ENCODE assay signal across 20 cellular contexts in the genomic region with DNA sequence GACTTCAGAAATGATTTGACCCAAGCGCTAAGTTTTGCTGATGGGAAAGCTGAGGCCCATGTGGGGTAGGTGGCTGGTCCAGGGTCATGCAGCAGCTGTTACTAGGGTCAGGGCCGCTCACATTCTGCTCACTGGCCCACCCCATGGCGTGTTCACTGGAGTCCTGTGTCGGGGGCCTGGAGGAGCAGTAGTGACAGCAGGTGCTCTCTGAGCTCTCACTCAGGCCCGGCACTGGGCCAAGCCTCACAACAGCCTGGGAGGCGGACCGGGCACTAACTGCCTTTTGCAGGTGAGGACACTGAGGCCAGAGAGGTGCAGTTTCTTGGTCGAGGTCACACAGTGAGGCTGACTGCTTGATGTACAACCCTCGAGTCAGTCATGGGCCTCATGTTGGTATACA.
"Had no signal": no experiment of that assay in that cellular context is flagged by ENCODE, and none has a peak within 500 bp of the region (broad histone marks: within the 10 kb centered on the region; RNA-seq: fewer than 3 reads in every experiment).

No MANE protein-coding gene starts in this region.

- H3K27ac ChIP-seq: brain microvascular endothelial cell, left ventricle myocardium inferior, neural progenitor cell, pancreas, right lobe of liver, tibial nerve, vagina had no signal

- H3K4me3 Mint-ChIP-seq: activated B cell treated with CpG ODN at 0.5 μM for 24 hours; activated CD4-positive, alpha-beta memory T cell treated with anti-CD3 and anti-CD28 coated beads, Interleukin-2, amount 10 ng/mL, durations not matched to agents 7 days and 5 days; activated T-cell treated with anti-CD3 and anti-CD28 coated beads, Interleukin-2, amount 50 U/mL, for 24 hours; central memory CD8-positive, alpha-beta T cell; naive thymus-derived CD4-positive, alpha-beta T cell; neural progenitor cell; stimulated activated naive B cell treated with anti-CD40 and anti-IgM and Interleukin-4, amounts not matched to agents 10 μg/mL and 1 μg/mL and 100 μg/mL, for 72 hours; T-helper 2 cell treated with Interferon-gamma antibody and Interleukin-4, amounts not matched to agents 5 μg/mL and 100 μg/mL, for 36 hours had no signal

- H3K4me1 Mint-ChIP-seq: activated B cell treated with CpG ODN at 0.5 μM for 24 hours; activated CD4-positive, alpha-beta memory T cell treated with anti-CD3 and anti-CD28 coated beads, Interleukin-2, amount 10 ng/mL, durations not matched to agents 7 days and 5 days; central memory CD8-positive, alpha-beta T cell; naive thymus-derived CD4-positive, alpha-beta T cell; neural progenitor cell; stimulated activated naive B cell treated with anti-CD40 and anti-IgM and Interleukin-4, amounts not matched to agents 10 μg/mL and 1 μg/mL and 100 μg/mL, for 72 hours had no signal

- DNase-seq: activated B cell treated with CpG ODN at 0.5 μM for 24 hours; activated CD4-positive, alpha-beta memory T cell treated with anti-CD3 and anti-CD28 coated beads, Interleukin-2, amount 10 ng/mL, durations not matched to agents 7 days and 5 days; activated CD4-positive, alpha-beta T cell treated with anti-CD3 and anti-CD28 coated beads for 48 hours; activated naive CD4-positive, alpha-beta T cell treated with anti-CD3 and anti-CD28 coated beads, Interleukin-2, amount 50 U/mL, for 16 hours; activated T-cell treated with anti-CD3 and anti-CD28 coated beads, Interleukin-2, amount 50 U/mL, for 24 hours; aorta; brain microvascular endothelial cell; cortex of kidney; kidney; left ventricle myocardium inferior; mucosa of descending colon; naive thymus-derived CD4-positive, alpha-beta T cell; pancreas; stimulated activated naive B cell treated with anti-CD40 and anti-IgM and Interleukin-4, amounts not matched to agents 10 μg/mL and 1 μg/mL and 100 μg/mL, for 72 hours had no signal

- H3K27ac Mint-ChIP-seq: activated B cell treated with CpG ODN at 0.5 μM for 24 hours; activated CD4-positive, alpha-beta memory T cell treated with anti-CD3 and anti-CD28 coated beads, Interleukin-2, amount 10 ng/mL, durations not matched to agents 7 days and 5 days; activated T-cell treated with anti-CD3 and anti-CD28 coated beads, Interleukin-2, amount 50 U/mL, for 24 hours; naive thymus-derived CD4-positive, alpha-beta T cell; neural progenitor cell; stimulated activated naive B cell treated with anti-CD40 and anti-IgM and Interleukin-4, amounts not matched to agents 10 μg/mL and 1 μg/mL and 100 μg/mL, for 72 hours; T-helper 2 cell treated with Interferon-gamma antibody and Interleukin-4, amounts not matched to agents 5 μg/mL and 100 μg/mL, for 36 hours had no signal

- H3K36me3 ChIP-seq: brain microvascular endothelial cell, left ventricle myocardium inferior, neural progenitor cell, pancreas, right lobe of liver, tibial nerve, vagina had no signal

- H3K27me3 Mint-ChIP-seq: activated B cell treated with CpG ODN at 0.5 μM for 24 hours; activated CD4-positive, alpha-beta memory T cell treated with anti-CD3 and anti-CD28 coated beads, Interleukin-2, amount 10 ng/mL, durations not matched to agents 7 days and 5 days; activated T-cell treated with anti-CD3 and anti-CD28 coated beads, Interleukin-2, amount 50 U/mL, for 24 hours; central memory CD8-positive, alpha-beta T cell; naive thymus-derived CD4-positive, alpha-beta T cell had no signal

- H3K9me3 ChIP-seq: left ventricle myocardium inferior, mucosa of descending colon, pancreas, right lobe of liver, vagina had no signal

- H3K36me3 Mint-ChIP-seq: neural progenitor cell had no signal

- H3K4me3 ChIP-seq: left ventricle myocardium inferior, mucosa of descending colon, neural progenitor cell, pancreas, right lobe of liver, tibial nerve, vagina had no signal

- H3K27me3 ChIP-seq: brain microvascular endothelial cell, neural progenitor cell, pancreas, right lobe of liver, tibial nerve, vagina had no signal

- H3K4me1 ChIP-seq: left ventricle myocardium inferior, neural progenitor cell, pancreas, right lobe of liver, tibial nerve, vagina had no signal

- H3K9me3 Mint-ChIP-seq: activated B cell treated with CpG ODN at 0.5 μM for 24 hours; activated T-cell treated with anti-CD3 and anti-CD28 coated beads, Interleukin-2, amount 50 U/mL, for 24 hours; central memory CD8-positive, alpha-beta T cell; neural progenitor cell had no signal

- ATAC-seq: mucosa of descending colon; naive thymus-derived CD4-positive, alpha-beta T cell; pancreas; right lobe of liver; stimulated activated naive B cell treated with anti-CD40 and anti-IgM and Interleukin-4, amounts not matched to agents 10 μg/mL and 1 μg/mL and 100 μg/mL, for 72 hours had no signal
